In genomic region chr9:71638627-71639026, GRCh38 we compare ENCODE assay signal across 2 cellular contexts.
TF ChIP-seq lines count a peak whose summit lies in the region.

No MANE protein-coding gene starts in this region.

TF ChIP-seq in SK-N-SH, 30 proteins besides CTCF, POLR2A, EP300 and RAD21 (continued from another document):
- TF ChIP-seq CHD2 (IDR thresholded peaks at IDR 0.05; ENCODE audit: low read length, partially characterized antibody) (no peak), RFX5 (IDR thresholded peaks at IDR 0.05; ENCODE audit: low read length) (no peak), MEF2A (IDR thresholded peaks at IDR 0.05; ENCODE audit: borderline replicate concordance, low read depth) (no peak)

TF ChIP-seq in SK-N-SH treated with all-trans-retinoic acid at 6 μM for 48 hours, 23 proteins besides CTCF, POLR2A, EP300 and RAD21 (continued from another document):
- TF ChIP-seq CSRNP3 (CRISPR knock-in tag; IDR thresholded peaks at IDR 0.05) (no peak), CREB5 (CRISPR knock-in tag; IDR thresholded peaks at IDR 0.05; ENCODE audit: low read depth) (no peak), TSHZ2 (CRISPR knock-in tag; IDR thresholded peaks at IDR 0.05) (no peak), ZNF8 (CRISPR knock-in tag; IDR thresholded peaks at IDR 0.05) (no peak), ESRRG (CRISPR knock-in tag; IDR thresholded peaks at IDR 0.05) (no peak), PPARA (CRISPR knock-in tag; IDR thresholded peaks at IDR 0.05; ENCODE audit: borderline replicate concordance) (no peak)
